8 cellular contexts compared by ENCODE assay signal in the genomic region with DNA sequence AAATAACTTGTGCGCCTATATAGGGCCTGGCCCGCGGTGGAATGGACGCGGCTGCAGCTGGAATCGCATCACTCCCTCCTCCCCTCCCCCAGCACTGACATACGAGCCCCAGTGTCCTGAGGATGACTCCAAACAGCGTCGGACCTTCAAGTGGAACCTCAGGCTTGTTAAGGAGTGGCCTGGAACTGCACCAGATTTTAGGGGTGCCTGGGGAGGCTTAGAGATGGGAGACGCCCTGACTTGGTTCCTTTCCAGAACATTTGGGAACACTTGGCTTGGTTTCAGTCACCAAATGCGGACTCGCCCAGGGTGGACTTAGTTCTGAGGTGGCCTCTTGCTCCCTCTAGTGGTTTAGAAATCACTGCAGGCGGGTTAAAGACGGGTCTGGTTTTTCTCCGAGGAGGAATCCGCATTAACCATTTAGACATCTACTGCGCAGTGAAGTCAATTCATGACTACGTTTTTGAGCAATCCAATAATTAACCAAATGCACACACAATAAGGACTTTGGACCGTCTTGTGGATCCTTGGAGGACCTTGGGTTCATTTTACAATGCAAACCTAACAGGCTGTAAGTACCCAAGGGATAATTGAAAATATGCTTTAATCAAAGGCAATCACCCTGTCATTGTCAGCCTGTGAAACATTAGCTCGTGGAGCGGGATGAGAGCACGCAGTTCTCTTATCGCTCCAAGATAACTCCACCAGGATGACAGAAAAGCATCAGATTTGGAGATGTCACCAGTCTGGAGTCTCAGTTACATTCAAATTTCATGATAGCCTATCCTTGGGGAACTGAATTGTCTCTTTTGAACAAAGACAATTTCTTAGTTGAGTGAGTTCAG. TPM values are rescaled to one million over a fixed set of nuclear protein-coding genes. Genes with fewer than 3 reads are reported as not detected.
DNase-seq lines count a peak whose midpoint lies in the region; ATAC-seq, FAIRE-seq and TF ChIP-seq lines count a peak whose summit lies in the region.

No MANE protein-coding gene starts in this region.

- no peaks in the 10 kb centered on the region for H3K79me2 ChIP-seq in endothelial cell of umbilical vein (ENCODE audit: control insufficient read depth, insufficient read depth, low read length)
- H3K79me2 ChIP-seq in mesendoderm (ENCODE audit: control insufficient read depth, insufficient read depth, low read length): no peaks in the 10 kb centered on the region

- H4K20me1 ChIP-seq in endothelial cell of umbilical vein (replicated peaks; ENCODE audit: control insufficient read depth, extremely low read depth, insufficient read depth, low read length): no peaks in the 10 kb centered on the region

- no peak overlapping the region for H2BK120ac ChIP-seq in mesendoderm (ENCODE audit: low read depth, low read length)

- no peak overlapping the region for H3K23ac ChIP-seq in mesendoderm (ENCODE audit: low read length)

- intact Hi-C loops in endothelial cell of umbilical vein (cut with micrococcal nuclease): loop anchor here (1.0 to 5.0 kb wide), 5 partner anchors 153 to 310 kb away; partner anchors contain the start of gene CHIC2

- no peak overlapping the region for H3K18ac ChIP-seq in mesendoderm (ENCODE audit: low read length)

- TF ChIP-seq POLR2A in endothelial cell of umbilical vein (IDR thresholded peaks at IDR 0.05; ENCODE audit: low read depth, low read length): no peak

- H3K56ac ChIP-seq in mesendoderm (ENCODE audit: low read length): peak overlapping the region; percentile 79

- no peaks in the 10 kb centered on the region for H3K9me3 Mint-ChIP-seq in activated CD8-positive, alpha-beta memory T cell treated with anti-CD3 and anti-CD28 coated beads, Interleukin-2, amount 10 ng/mL, durations not matched to agents 7 days and 5 days (ENCODE audit: low read depth)
- H3K9me3 Mint-ChIP-seq in stimulated activated naive B cell treated with anti-CD40 and anti-IgM and Interleukin-4, amounts not matched to agents 10 μg/mL and 1 μg/mL and 100 μg/mL, for 72 hours: no peaks in the 10 kb centered on the region

- no peaks in the 10 kb centered on the region for H3K9me1 ChIP-seq in endothelial cell of umbilical vein (replicated peaks; ENCODE audit: control insufficient read depth, extremely low read depth, insufficient read depth, low read length)

- H3K27ac ChIP-seq in endothelial cell of umbilical vein (ENCODE audit: insufficient read depth, low read depth, low read length) (peak overlapping the region; percentile 30), mesendoderm (ENCODE audit: low read depth, low read length) (no peak overlapping the region)

- H3K27me3 ChIP-seq in endothelial cell of umbilical vein (ENCODE audit: control insufficient read depth in 2 of 2, insufficient read depth in 2 of 2, low read length in 2 of 2): peaks cover 2 to 7% of the 10 kb centered on the region in 2 experiments
- peaks cover 3% of the 10 kb centered on the region for H3K27me3 ChIP-seq in mesendoderm (ENCODE audit: insufficient read depth, low read length, poor library complexity)

- dilution Hi-C loops in endothelial cell of umbilical vein (cut with MboI; ENCODE audit: extremely low pct_ligation_motif_present, low sequenced_read_pairs): loop anchor here (25.0 kb wide), 1 partner anchor 281 kb away; no protein-coding TSS in a partner anchor

- POLR2A ChIA-PET in endothelial cell of umbilical vein (lab: Charles Lee): no interaction called here

- H4K5ac ChIP-seq in mesendoderm (ENCODE audit: low read length): no peak overlapping the region

- H2AK5ac ChIP-seq in mesendoderm (ENCODE audit: low read length): no peak overlapping the region

- WGBS in mesendoderm (ENCODE audit: extremely low coverage, insufficient coverage, low lambda C conversion rate): no CpG with 5 or more reads among the region's 23 CpGs

- H3K36me3 ChIP-seq in endothelial cell of umbilical vein (ENCODE audit: control insufficient read depth in 2 of 2, extremely low read depth in 1 of 2, insufficient read depth in 2 of 2, low read length in 2 of 2) (no peaks in the 10 kb centered on the region), mesendoderm (ENCODE audit: control insufficient read depth, insufficient read depth, low read length) (no peaks in the 10 kb centered on the region)

- ATAC-seq in GM18868 (IDR thresholded peaks at IDR 0.05; ENCODE audit: unreplicated experiment): peak; percentile 84
- ATAC-seq in activated CD8-positive, alpha-beta memory T cell treated with anti-CD3 and anti-CD28 coated beads, Interleukin-2, amount 10 ng/mL, durations not matched to agents 7 days and 5 days: peak; percentile 78
- ATAC-seq in stimulated activated naive B cell treated with anti-CD40 and anti-IgM and Interleukin-4, amounts not matched to agents 10 μg/mL and 1 μg/mL and 100 μg/mL, for 72 hours (replicated peaks): peak; percentile 75 to 79

- peak overlapping the region; percentile 65 for H3K9ac ChIP-seq in endothelial cell of umbilical vein (replicated peaks; ENCODE audit: extremely low read depth, insufficient read depth, low read length)
- H3K9ac ChIP-seq in mesendoderm (ENCODE audit: low read length): peak overlapping the region; percentile 52

- H2BK5ac ChIP-seq in mesendoderm (ENCODE audit: low read length): peak overlapping the region; percentile 72

- peaks cover 4% of the 10 kb centered on the region for H3K4me1 Mint-ChIP-seq in activated CD8-positive, alpha-beta memory T cell treated with anti-CD3 and anti-CD28 coated beads, Interleukin-2, amount 10 ng/mL, durations not matched to agents 7 days and 5 days
- H3K4me1 Mint-ChIP-seq in stimulated activated naive B cell treated with anti-CD40 and anti-IgM and Interleukin-4, amounts not matched to agents 10 μg/mL and 1 μg/mL and 100 μg/mL, for 72 hours: peaks cover 4 to 6% of the 10 kb centered on the region in 2 donors

- H3K36me3 Mint-ChIP-seq in activated CD8-positive, alpha-beta memory T cell treated with anti-CD3 and anti-CD28 coated beads, Interleukin-2, amount 10 ng/mL, durations not matched to agents 7 days and 5 days: no peaks in the 10 kb centered on the region
- H3K36me3 Mint-ChIP-seq in stimulated activated naive B cell treated with anti-CD40 and anti-IgM and Interleukin-4, amounts not matched to agents 10 μg/mL and 1 μg/mL and 100 μg/mL, for 72 hours: no peaks in the 10 kb centered on the region

- peak overlapping the region; percentile 99 for H2AFZ ChIP-seq in endothelial cell of umbilical vein (ENCODE audit: low read depth, low read length)

- DNase-seq in AG08395 (ENCODE audit: low spot score) (peak; percentile 87), HPDE6-E6E7 (ENCODE audit: extremely low spot score) (peak; percentile 76), NCI-H82 (lab: John Stamatoyannopoulos, UW) (peak; percentile 76), endothelial cell of umbilical vein (ENCODE audit: low read depth, low spot score) (peak; percentile 84), mesendoderm (peak; percentile 89)
- peak; percentile 61 for DNase-seq in activated CD8-positive, alpha-beta memory T cell treated with anti-CD3 and anti-CD28 coated beads, Interleukin-2, amount 10 ng/mL, durations not matched to agents 7 days and 5 days
- DNase-seq in stimulated activated naive B cell treated with anti-CD40 and anti-IgM and Interleukin-4, amounts not matched to agents 10 μg/mL and 1 μg/mL and 100 μg/mL, for 72 hours: no peak

- no peaks in the 10 kb centered on the region for H3K79me1 ChIP-seq in mesendoderm (ENCODE audit: low read length)

- no TSS peak for BruUV-seq in endothelial cell of umbilical vein (replicated peaks; lab: Mats Ljungman, UMichigan)

- H3K4me2 ChIP-seq in endothelial cell of umbilical vein (ENCODE audit: insufficient read depth, low read length) (peak overlapping the region; percentile 97), mesendoderm (ENCODE audit: low read length) (peak overlapping the region; percentile 80)

- H4K8ac ChIP-seq in mesendoderm (ENCODE audit: low read depth, low read length): no peak overlapping the region

- no peaks in the 10 kb centered on the region for H3K9me3 ChIP-seq in endothelial cell of umbilical vein (replicated peaks; ENCODE audit: control insufficient read depth, insufficient read depth, low read length)

- peak; percentile 96 for FAIRE-seq in endothelial cell of umbilical vein (lab: Jason Lieb, UNC)

- H3K4me3 Mint-ChIP-seq in activated CD8-positive, alpha-beta memory T cell treated with anti-CD3 and anti-CD28 coated beads, Interleukin-2, amount 10 ng/mL, durations not matched to agents 7 days and 5 days: no peak overlapping the region
- peak overlapping the region; percentile 5 to 52 for H3K4me3 Mint-ChIP-seq in stimulated activated naive B cell treated with anti-CD40 and anti-IgM and Interleukin-4, amounts not matched to agents 10 μg/mL and 1 μg/mL and 100 μg/mL, for 72 hours

- H3K27me3 Mint-ChIP-seq in activated CD8-positive, alpha-beta memory T cell treated with anti-CD3 and anti-CD28 coated beads, Interleukin-2, amount 10 ng/mL, durations not matched to agents 7 days and 5 days: peaks cover 39% of the 10 kb centered on the region
- peaks cover 29 to 52% of the 10 kb centered on the region in 2 donors for H3K27me3 Mint-ChIP-seq in stimulated activated naive B cell treated with anti-CD40 and anti-IgM and Interleukin-4, amounts not matched to agents 10 μg/mL and 1 μg/mL and 100 μg/mL, for 72 hours

- CTCF ChIA-PET in activated CD8-positive, alpha-beta memory T cell treated with anti-CD3 and anti-CD28 coated beads, Interleukin-2, amount 10 ng/mL, durations not matched to agents 7 days and 5 days (lab: Charles Lee): interaction anchor here (0.7 to 5.5 kb wide), 6 partner anchors 9 to 404 kb away, joined by 3 to 44 read pairs (median 7); no protein-coding TSS in a partner anchor
- CTCF ChIA-PET in endothelial cell of umbilical vein (lab: Charles Lee): interaction anchor here (0.5 to 9.3 kb wide), 29 partner anchors 8 to 1202 kb away, joined by 3 to 162 read pairs (median 4); no protein-coding TSS in a partner anchor

- no peak overlapping the region for H3K4ac ChIP-seq in mesendoderm (ENCODE audit: low read depth, low read length)

- H2BK15ac ChIP-seq in mesendoderm (replicated peaks; ENCODE audit: low read depth): no peak overlapping the region

- H3K27ac Mint-ChIP-seq in activated CD8-positive, alpha-beta memory T cell treated with anti-CD3 and anti-CD28 coated beads, Interleukin-2, amount 10 ng/mL, durations not matched to agents 7 days and 5 days: no peak overlapping the region
- H3K27ac Mint-ChIP-seq in stimulated activated naive B cell treated with anti-CD40 and anti-IgM and Interleukin-4, amounts not matched to agents 10 μg/mL and 1 μg/mL and 100 μg/mL, for 72 hours: no peak overlapping the region

- H3K4me1 ChIP-seq in endothelial cell of umbilical vein (ENCODE audit: control insufficient read depth, extremely low read depth, insufficient read depth, low read length) (peaks cover 2% of the 10 kb centered on the region), mesendoderm (ENCODE audit: control insufficient read depth, low read depth, low read length) (peaks cover 4% of the 10 kb centered on the region)

- peak; percentile 82 to 84 for TF ChIP-seq CTCF in endothelial cell of umbilical vein (IDR thresholded peaks at IDR 0.05; ENCODE audit: extremely low read depth in 1 of 2, insufficient read depth in 1 of 2, low read depth in 1 of 2, low read length in 2 of 2)

- H3K4me3 ChIP-seq in endothelial cell of umbilical vein (replicated peaks in 1 of 3; ENCODE audit: insufficient read depth in 1 of 3, low read depth in 1 of 3, low read length in 3 of 3) (peak overlapping the region; percentile 34 to 78 (median 58)), mesendoderm (ENCODE audit: low read length) (no peak overlapping the region)

RNA-seq across cellular contexts. Expression of gene PDGFRA, which starts 11.2 kb away (rescaled TPM):
- total RNA-seq in activated CD8-positive, alpha-beta memory T cell treated with anti-CD3 and anti-CD28 coated beads, Interleukin-2, amount 10 ng/mL, durations not matched to agents 7 days and 5 days: not detected
- 0.48 and 0.55 TPM in 2 replicates for total RNA-seq in endothelial cell of umbilical vein
- polyA plus RNA-seq in endothelial cell of umbilical vein: 0.14 and 0.19 TPM in 2 replicates
- 0.22 and 0.47 TPM in 2 replicates for polyA plus RNA-seq in endothelial cell of umbilical vein (2011; cell fraction: cytosol; rRNA removed)
- 1.0 and 1.5 TPM in 2 replicates for polyA plus RNA-seq in endothelial cell of umbilical vein (2011; cell fraction: nucleus; rRNA removed)
- polyA plus RNA-seq in endothelial cell of umbilical vein (2012): 0.35 and 0.40 TPM in 2 replicates
- polyA minus RNA-seq in endothelial cell of umbilical vein: 0.27 and 4.0 TPM in 2 replicates
- not detected for polyA minus RNA-seq in endothelial cell of umbilical vein (2011; cell fraction: cytosol; rRNA and poly(A)+ RNA removed)
- polyA minus RNA-seq in endothelial cell of umbilical vein (2011; cell fraction: nucleus; rRNA and poly(A)+ RNA removed): 1.4 and 3.8 TPM in 2 replicates
- 3.8 TPM for polyA plus RNA-seq in mesendoderm (2013, experiment 1 of 2)
- polyA plus RNA-seq in mesendoderm (2013, experiment 2 of 2): 2.7 TPM
